Comparison of ENCODE assay signal across 20 cellular contexts in the genomic region with DNA sequence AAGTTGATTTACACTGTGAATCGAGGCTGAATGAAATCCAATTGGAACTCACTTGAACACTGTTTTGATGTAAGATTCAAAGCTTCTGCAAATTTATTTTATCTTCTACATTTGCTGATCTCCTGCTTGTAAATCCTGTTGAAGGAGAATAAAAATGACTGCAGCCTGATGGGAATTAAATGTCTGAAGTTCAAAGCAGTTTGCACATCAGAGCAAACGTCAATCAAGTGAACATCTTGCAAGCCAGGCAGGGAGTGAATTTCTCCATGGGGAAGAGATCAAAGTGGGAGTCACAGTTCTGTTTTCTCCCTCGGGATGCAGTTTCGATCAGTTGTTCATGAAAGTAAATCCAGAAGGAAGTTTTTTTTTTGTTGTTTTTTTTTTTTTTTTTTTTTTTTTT.
A peak's percentile ranks its signal among the peaks of the same experiment; 100 is the strongest.
DNase-seq lines count a peak whose midpoint lies in the region; ATAC-seq and TF ChIP-seq lines count a peak whose summit lies in the region.
"Had no signal": no experiment of that assay in that cellular context is flagged by ENCODE, and none has a peak within 500 bp of the region (broad histone marks: within the 10 kb centered on the region; RNA-seq: fewer than 3 reads in every experiment).

No MANE protein-coding gene starts in this region.

- no peak overlapping the region for H3K27ac ChIP-seq in BLaER1
- H3K27ac ChIP-seq: BLaER1 treated with 17β-estradiol and CSF1 and Interleukin-3, amounts not matched to agents 10 nM and 100 nM had no signal

- H3K27ac Mint-ChIP-seq in progenitor cell of endocrine pancreas: peak overlapping the region; percentile 82
- H3K27ac Mint-ChIP-seq: CD8-positive, alpha-beta memory T cell had no signal

- H3K36me3 ChIP-seq in BLaER1: peaks cover 29% of the 10 kb centered on the region
- H3K36me3 ChIP-seq: HAP-1 had no signal

- TF ChIP-seq CTCF in progenitor cell of endocrine pancreas (IDR thresholded peaks at IDR 0.05; ENCODE audit: unreplicated experiment): no peak

- no peaks in the 10 kb centered on the region for H3K27me3 ChIP-seq in BLaER1
- H3K27me3 ChIP-seq: BLaER1 treated with 17β-estradiol and CSF1 and Interleukin-3, amounts not matched to agents 10 nM and 100 nM had no signal

- H3K27me3 Mint-ChIP-seq in progenitor cell of endocrine pancreas: peaks cover 9% of the 10 kb centered on the region

- no peak overlapping the region for H3K4me3 ChIP-seq in BLaER1
- H3K4me3 ChIP-seq: BLaER1 treated with 17β-estradiol and CSF1 and Interleukin-3, amounts not matched to agents 10 nM and 100 nM; HAP-1 had no signal

- H3K9ac ChIP-seq in BLaER1: no peak overlapping the region
- H3K9ac ChIP-seq: BLaER1 treated with 17β-estradiol and CSF1 and Interleukin-3, amounts not matched to agents 10 nM and 100 nM; SK-N-SH had no signal

- peaks cover 8% of the 10 kb centered on the region for H3K36me3 Mint-ChIP-seq in progenitor cell of endocrine pancreas (ENCODE audit: insufficient read depth)
- H3K36me3 Mint-ChIP-seq: CD8-positive, alpha-beta memory T cell had no signal

- H3K9me3 ChIP-seq in BLaER1: no peaks in the 10 kb centered on the region
- H3K9me3 ChIP-seq: HAP-1, SK-N-SH had no signal

- H3K4me2 ChIP-seq in BLaER1: peak overlapping the region; percentile 15
- H3K4me2 ChIP-seq: SK-N-SH had no signal

- DNase-seq in NCI-H2171 treated with DMSO at 0.1 percent for 48 hours (lab: John Stamatoyannopoulos, UW): peak; percentile 56
- peak; percentile 77 for DNase-seq in left kidney (ENCODE audit: low read depth, low spot score)
- no peak for DNase-seq in progenitor cell of endocrine pancreas (ENCODE audit: low spot score, unreplicated experiment)
- DNase-seq in T-helper 1 cell: no peak
- DNase-seq in NCI-H510A treated with DMSO at 0.1 percent for 48 hours (lab: John Stamatoyannopoulos, UW): no peak
- DNase-seq: CD8-positive, alpha-beta memory T cell; KBM-7; NCI-H1105; NCI-H1694; NCI-H2081 treated with DMSO at 0.1 percent for 48 hours; NCI-H510A; RPMI8226; SHP77 treated with DMSO at 0.1 percent for 48 hours; SK-N-SH had no signal

- peaks cover 50% of the 10 kb centered on the region for H3K4me1 Mint-ChIP-seq in progenitor cell of endocrine pancreas (ENCODE audit: low read depth)
- H3K4me1 Mint-ChIP-seq: CD8-positive, alpha-beta memory T cell had no signal

- H3K9me3 Mint-ChIP-seq in progenitor cell of endocrine pancreas (ENCODE audit: low read depth): peaks cover 3% of the 10 kb centered on the region

- H3K4me3 Mint-ChIP-seq in progenitor cell of endocrine pancreas (ENCODE audit: low read depth): no peak overlapping the region
- H3K4me3 Mint-ChIP-seq: CD8-positive, alpha-beta memory T cell had no signal

- peaks cover 14% of the 10 kb centered on the region for H3K4me1 ChIP-seq in BLaER1

- no peak for ATAC-seq in HG02884 (IDR thresholded peaks at IDR 0.05; ENCODE audit: unreplicated experiment)
- ATAC-seq in HG02981 (IDR thresholded peaks at IDR 0.05; ENCODE audit: unreplicated experiment): no peak
- ATAC-seq: HepG2 had no signal

- H4K20me1 ChIP-seq in BLaER1: no peaks in the 10 kb centered on the region
- H4K20me1 ChIP-seq: BLaER1 treated with 17β-estradiol and CSF1 and Interleukin-3, amounts not matched to agents 10 nM and 100 nM had no signal

Comparison
In these comparisons a context has a peak if more than half of its experiments do, and no peak if none do; other contexts are left out.
1. DNase-seq: peak in NCI-H2171 treated with DMSO at 0.1 percent for 48 hours (single experiment) and left kidney (single experiment); none in progenitor cell of endocrine pancreas (single experiment), T-helper 1 cell (0 of 5) and NCI-H510A treated with DMSO at 0.1 percent for 48 hours (single experiment).